28 cellular contexts compared by ENCODE assay signal in the genomic region with DNA sequence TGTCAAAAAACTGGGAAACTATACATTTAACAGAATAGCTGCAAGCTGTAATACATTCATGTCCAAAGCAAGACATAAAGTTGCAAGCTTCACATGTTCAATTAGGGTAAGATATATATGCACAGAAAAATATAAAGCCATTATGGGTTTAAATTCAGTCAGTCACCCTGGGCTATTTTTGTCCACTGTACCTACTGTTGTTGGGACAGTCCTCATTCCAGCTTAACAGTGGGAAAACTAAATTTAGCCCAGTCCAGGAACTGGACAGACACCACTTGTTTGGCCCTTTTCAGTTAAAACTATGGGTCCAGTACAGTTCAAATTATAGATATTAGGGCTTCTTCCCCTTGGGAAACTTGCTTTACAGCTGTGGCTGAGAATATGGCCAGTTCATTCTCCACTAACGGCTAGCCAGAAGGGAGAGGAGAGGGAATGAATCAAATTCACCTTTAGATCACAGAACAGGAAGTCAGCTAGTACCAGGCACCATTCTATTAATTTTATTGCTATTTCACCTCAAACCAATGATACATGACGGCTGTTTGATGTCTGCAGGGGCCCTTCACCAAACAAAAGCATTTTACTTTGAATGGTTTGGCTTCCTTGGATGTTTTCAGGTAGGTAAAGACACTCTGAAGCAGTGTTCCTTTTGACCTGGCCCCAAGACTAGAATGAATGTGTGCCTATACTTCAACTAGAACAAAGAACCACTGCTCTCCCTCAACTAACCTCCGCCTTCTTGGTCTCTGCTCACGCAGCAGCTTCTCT. TPM values are rescaled to one million over a fixed set of nuclear protein-coding genes. Genes with fewer than 3 reads are reported as not detected.
"Had no signal": no experiment of that assay in that cellular context is flagged by ENCODE, and none has a peak within 500 bp of the region (broad histone marks: within the 10 kb centered on the region; RNA-seq: fewer than 3 reads in every experiment).

No MANE protein-coding gene starts in this region.

- H3K4me1 ChIP-seq: breast epithelium, esophagus muscularis mucosa, gastrocnemius medialis, lower lobe of right lung, testis, tibial nerve, upper lobe of right lung had no signal

- ATAC-seq: effector memory CD8-positive, alpha-beta T cell; gastrocnemius medialis; left lobe of liver; lower lobe of right lung; naive thymus-derived CD4-positive, alpha-beta T cell; stimulated activated naive B cell treated with anti-CD40 and anti-IgM and Interleukin-4, amounts not matched to agents 10 μg/mL and 1 μg/mL and 100 μg/mL, for 72 hours; stimulated activated naive CD8-positive, alpha-beta T cell treated with anti-CD3 and anti-CD28 coated beads, Interleukin-15, amount 100 ng/mL, for 72 hours; upper lobe of right lung had no signal

- H3K27ac ChIP-seq: breast epithelium, epithelial cell of prostate, esophagus muscularis mucosa, gastrocnemius medialis, lower lobe of right lung, neutrophil, testis, tibial nerve, upper lobe of right lung had no signal

- H3K4me3 Mint-ChIP-seq: central memory CD8-positive, alpha-beta T cell; dendritic cell treated with granulocyte-macrophage colony-stimulating factor and Interleukin-4, amounts not matched to agents 40 ng/mL and 50 ng/mL, for 4 days; effector memory CD8-positive, alpha-beta T cell; memory B cell; naive thymus-derived CD4-positive, alpha-beta T cell; nephron progenitor cell; stimulated activated naive B cell treated with anti-CD40 and anti-IgM and Interleukin-4, amounts not matched to agents 10 μg/mL and 1 μg/mL and 100 μg/mL, for 72 hours; stimulated activated naive CD8-positive, alpha-beta T cell treated with anti-CD3 and anti-CD28 coated beads, Interleukin-15, amount 100 ng/mL, for 72 hours had no signal

- H3K4me3 ChIP-seq: breast epithelium, esophagus muscularis mucosa, gastrocnemius medialis, lower lobe of right lung, smooth muscle cell, testis, tibial nerve, upper lobe of right lung had no signal

- FAIRE-seq: colon, islet of Langerhans had no signal

- H3K27me3 Mint-ChIP-seq: central memory CD8-positive, alpha-beta T cell; dendritic cell treated with granulocyte-macrophage colony-stimulating factor and Interleukin-4, amounts not matched to agents 40 ng/mL and 50 ng/mL, for 4 days; effector memory CD8-positive, alpha-beta T cell; memory B cell; naive thymus-derived CD4-positive, alpha-beta T cell; stimulated activated naive B cell treated with anti-CD40 and anti-IgM and Interleukin-4, amounts not matched to agents 10 μg/mL and 1 μg/mL and 100 μg/mL, for 72 hours; stimulated activated naive CD8-positive, alpha-beta T cell treated with anti-CD3 and anti-CD28 coated beads, Interleukin-15, amount 100 ng/mL, for 72 hours had no signal

- H3K9me3 Mint-ChIP-seq: central memory CD8-positive, alpha-beta T cell; dendritic cell treated with granulocyte-macrophage colony-stimulating factor and Interleukin-4, amounts not matched to agents 40 ng/mL and 50 ng/mL, for 4 days; effector memory CD8-positive, alpha-beta T cell; memory B cell; naive thymus-derived CD4-positive, alpha-beta T cell; nephron progenitor cell; stimulated activated naive B cell treated with anti-CD40 and anti-IgM and Interleukin-4, amounts not matched to agents 10 μg/mL and 1 μg/mL and 100 μg/mL, for 72 hours; stimulated activated naive CD8-positive, alpha-beta T cell treated with anti-CD3 and anti-CD28 coated beads, Interleukin-15, amount 100 ng/mL, for 72 hours had no signal

- H3K27ac Mint-ChIP-seq: dendritic cell treated with granulocyte-macrophage colony-stimulating factor and Interleukin-4, amounts not matched to agents 40 ng/mL and 50 ng/mL, for 4 days; effector memory CD8-positive, alpha-beta T cell; memory B cell; nephron progenitor cell; stimulated activated naive B cell treated with anti-CD40 and anti-IgM and Interleukin-4, amounts not matched to agents 10 μg/mL and 1 μg/mL and 100 μg/mL, for 72 hours had no signal

- H3K4me2 ChIP-seq: smooth muscle cell had no signal

- H3K27me3 ChIP-seq: breast epithelium, esophagus muscularis mucosa, gastrocnemius medialis, neutrophil, testis, tibial nerve had no signal

- H3K9me3 ChIP-seq: breast epithelium, esophagus muscularis mucosa, gastrocnemius medialis, lower lobe of right lung, neutrophil, testis, tibial nerve, upper lobe of right lung had no signal

- H3K4me1 Mint-ChIP-seq: central memory CD8-positive, alpha-beta T cell; naive thymus-derived CD4-positive, alpha-beta T cell; nephron progenitor cell; stimulated activated naive B cell treated with anti-CD40 and anti-IgM and Interleukin-4, amounts not matched to agents 10 μg/mL and 1 μg/mL and 100 μg/mL, for 72 hours; stimulated activated naive CD8-positive, alpha-beta T cell treated with anti-CD3 and anti-CD28 coated beads, Interleukin-15, amount 100 ng/mL, for 72 hours had no signal

- H3K36me3 ChIP-seq: breast epithelium, esophagus muscularis mucosa, gastrocnemius medialis, lower lobe of right lung, neutrophil, tibial nerve, upper lobe of right lung had no signal

- DNase-seq: effector memory CD8-positive, alpha-beta T cell; gastrocnemius medialis; kidney glomerular epithelial cell; lower lobe of right lung; midbrain; naive thymus-derived CD4-positive, alpha-beta T cell; nephron progenitor cell; stimulated activated CD4-positive, alpha-beta T cell treated with anti-CD3 and anti-CD28 coated beads, Interleukin-4, amount 100 ng/mL, for 4 hours; stimulated activated naive B cell treated with anti-CD40 and anti-IgM and Interleukin-4, amounts not matched to agents 10 μg/mL and 1 μg/mL and 100 μg/mL, for 72 hours; stimulated activated naive CD8-positive, alpha-beta T cell treated with anti-CD3 and anti-CD28 coated beads, Interleukin-15, amount 100 ng/mL, for 72 hours; testis; upper lobe of right lung had no signal

RNA-seq across cellular contexts. Expression of gene ZNF280A, which starts 33.8 kb away (rescaled TPM):
- total RNA-seq: breast epithelium; esophagus muscularis mucosa; fibroblast of villous mesenchyme; gastrocnemius medialis; left lobe of liver; lower lobe of right lung; naive thymus-derived CD4-positive, alpha-beta T cell; osteoblast; pulmonary artery endothelial cell; smooth muscle cell; subcutaneous adipose tissue; upper lobe of right lung had no signal
- polyA plus RNA-seq: naive thymus-derived CD4-positive, alpha-beta T cell had no signal
